ENCODE assay signal across 24 cellular contexts in genomic region chr4:83862471-83862870, GRCh38.
"Had no signal": no experiment of that assay in that cellular context is flagged by ENCODE, and none has a peak within 500 bp of the region (broad histone marks: within the 10 kb centered on the region; RNA-seq: fewer than 3 reads in every experiment).

No MANE protein-coding gene starts in this region.

- H3K4me3 ChIP-seq: colonic mucosa, esophagus squamous epithelium, heart left ventricle, neural progenitor cell, sigmoid colon, transverse colon, vagina had no signal

- H3K4me1 ChIP-seq: colonic mucosa, esophagus squamous epithelium, heart left ventricle, sigmoid colon, transverse colon, vagina had no signal

- H3K9ac ChIP-seq: neural progenitor cell had no signal

- H3K9me3 Mint-ChIP-seq: activated naive CD4-positive, alpha-beta T cell treated with anti-CD3 and anti-CD28 coated beads for 36 hours; central memory CD8-positive, alpha-beta T cell; mesothelial cell of epicardium; neural progenitor cell; stimulated activated naive B cell treated with anti-CD40 and anti-IgM and Interleukin-4, amounts not matched to agents 10 μg/mL and 1 μg/mL and 100 μg/mL, for 72 hours had no signal

- H3K36me3 Mint-ChIP-seq: brain; mesothelial cell of epicardium; naive thymus-derived CD8-positive, alpha-beta T cell; neural progenitor cell; stimulated activated naive B cell treated with anti-CD40 and anti-IgM and Interleukin-4, amounts not matched to agents 10 μg/mL and 1 μg/mL and 100 μg/mL, for 72 hours had no signal

- H3K27me3 Mint-ChIP-seq: central memory CD8-positive, alpha-beta T cell had no signal

- H3K4me3 Mint-ChIP-seq: activated naive CD4-positive, alpha-beta T cell treated with anti-CD3 and anti-CD28 coated beads for 36 hours; brain; central memory CD8-positive, alpha-beta T cell; mesothelial cell of epicardium; naive thymus-derived CD8-positive, alpha-beta T cell; neural progenitor cell; stimulated activated naive B cell treated with anti-CD40 and anti-IgM and Interleukin-4, amounts not matched to agents 10 μg/mL and 1 μg/mL and 100 μg/mL, for 72 hours had no signal

- DNase-seq: activated CD4-positive, alpha-beta T cell treated with anti-CD3 and anti-CD28 coated beads for 4 hours; activated CD4-positive, alpha-beta T cell treated with anti-CD3 and anti-CD28 coated beads, Interleukin-2, amount 50 U/mL, for 48 hours; activated CD4-positive, CD25-positive, alpha-beta regulatory T cell; activated naive CD4-positive, alpha-beta T cell treated with anti-CD3 and anti-CD28 coated beads for 36 hours; activated T-cell treated with anti-CD3 and anti-CD28 coated beads, Interleukin-2, amount 50 U/mL, for 48 hours; aorta; colonic mucosa; esophagus squamous epithelium; heart left ventricle; left colon; naive thymus-derived CD8-positive, alpha-beta T cell; sigmoid colon; stimulated activated CD4-positive, alpha-beta T cell treated with anti-CD3 and anti-CD28 coated beads, Interleukin-2, amount 100 ng/mL, for 48 hours; stimulated activated CD8-positive, alpha-beta memory T cell treated with anti-CD3 and anti-CD28 coated beads, Interleukin-4, amount 100 ng/mL, for 48 hours; stimulated activated naive B cell treated with anti-CD40 and anti-IgM and Interleukin-4, amounts not matched to agents 10 μg/mL and 1 μg/mL and 100 μg/mL, for 72 hours; T-helper 1 cell; T-helper 9 cell; transverse colon had no signal

- H3K9me3 ChIP-seq: colonic mucosa, esophagus squamous epithelium, heart left ventricle, sigmoid colon, transverse colon, vagina had no signal

- H2AFZ ChIP-seq: neural progenitor cell had no signal

- H3K27ac ChIP-seq: colonic mucosa, esophagus squamous epithelium, heart left ventricle, neural progenitor cell, sigmoid colon, transverse colon, vagina had no signal

- H3K27ac Mint-ChIP-seq: activated naive CD4-positive, alpha-beta T cell treated with anti-CD3 and anti-CD28 coated beads for 36 hours; brain; mesothelial cell of epicardium; naive thymus-derived CD8-positive, alpha-beta T cell; neural progenitor cell; stimulated activated naive B cell treated with anti-CD40 and anti-IgM and Interleukin-4, amounts not matched to agents 10 μg/mL and 1 μg/mL and 100 μg/mL, for 72 hours had no signal

- H3K4me2 ChIP-seq: neural progenitor cell had no signal

- H3K4me1 Mint-ChIP-seq: brain; central memory CD8-positive, alpha-beta T cell; naive thymus-derived CD8-positive, alpha-beta T cell; stimulated activated naive B cell treated with anti-CD40 and anti-IgM and Interleukin-4, amounts not matched to agents 10 μg/mL and 1 μg/mL and 100 μg/mL, for 72 hours had no signal

- H3K27me3 ChIP-seq: colonic mucosa, esophagus squamous epithelium, heart left ventricle, sigmoid colon, transverse colon, vagina had no signal

- FAIRE-seq: keratinocyte had no signal

- ATAC-seq: heart left ventricle; left colon; naive thymus-derived CD8-positive, alpha-beta T cell; stimulated activated naive B cell treated with anti-CD40 and anti-IgM and Interleukin-4, amounts not matched to agents 10 μg/mL and 1 μg/mL and 100 μg/mL, for 72 hours had no signal

- H3K36me3 ChIP-seq: colonic mucosa, esophagus squamous epithelium, heart left ventricle, neural progenitor cell, sigmoid colon, transverse colon, vagina had no signal
